In the genomic region with DNA sequence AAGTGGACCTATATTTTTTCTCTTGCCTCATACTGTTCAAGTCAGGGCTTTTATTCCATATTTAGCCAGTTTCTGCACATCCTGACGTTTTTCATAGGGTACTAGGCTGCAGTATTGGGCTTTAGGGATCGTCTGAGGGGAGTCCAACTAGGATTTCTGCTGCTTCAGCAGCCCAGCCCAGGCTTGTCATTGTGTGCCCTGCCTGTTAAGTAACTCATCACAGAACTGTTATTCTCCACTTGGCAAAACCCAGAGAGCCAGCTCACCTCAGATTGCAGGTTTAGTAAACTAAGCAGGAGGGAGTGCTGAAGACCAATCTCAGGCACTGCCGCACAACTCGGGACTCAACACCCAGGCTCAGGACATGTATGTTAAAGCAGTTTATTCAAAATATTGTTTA, we compare ENCODE assay signal across 14 cellular contexts. TPM values are rescaled to one million over a fixed set of nuclear protein-coding genes. Genes with fewer than 3 reads are reported as not detected.
DNase-seq lines count a peak whose midpoint lies in the region; ATAC-seq and TF ChIP-seq lines count a peak whose summit lies in the region.
"Had no signal": no experiment of that assay in that cellular context is flagged by ENCODE, and none has a peak within 500 bp of the region (broad histone marks: within the 10 kb centered on the region; RNA-seq: fewer than 3 reads in every experiment).

No MANE protein-coding gene starts in this region.

- TF ChIP-seq POLR2A in spleen (IDR thresholded peaks at IDR 0.05): no peak

- WGBS in spleen, 5 donors: 81 to 89% (median 85%) methylated on average over 4 of the region's 4 CpGs

- H3K79me2 ChIP-seq in ACC112 (ENCODE audit: control insufficient read depth, insufficient read depth, low read length, unreplicated experiment): peaks cover 75% of the 10 kb centered on the region

- intact Hi-C loops in spleen (cut with DNase I; ENCODE audit: low total_unique reads): no loop called here

- H3K27me3 ChIP-seq in ACC112 (ENCODE audit: insufficient read depth, low read length): no peaks in the 10 kb centered on the region
- H3K27me3 ChIP-seq in CD8-positive, alpha-beta memory T cell (ENCODE audit: insufficient read depth, low read length, poor library complexity, severe bottlenecking): no peaks in the 10 kb centered on the region
- no peaks in the 10 kb centered on the region for H3K27me3 ChIP-seq in spleen (replicated peaks in 1 of 7)
- H3K27me3 ChIP-seq: suprapubic skin had no signal

- H3K4me1 Mint-ChIP-seq in CD8-positive, alpha-beta memory T cell: peaks cover 31 to 71% (median 51%) of the 10 kb centered on the region in 3 donors
- H3K4me1 Mint-ChIP-seq in activated naive CD8-positive, alpha-beta T cell treated with anti-CD3 and anti-CD28 coated beads for 36 hours: peaks cover 56% of the 10 kb centered on the region

- no peak overlapping the region for H2AFZ ChIP-seq in ACC112 (ENCODE audit: low read length, unreplicated experiment)

- no peaks in the 10 kb centered on the region for H3K27me3 Mint-ChIP-seq in CD8-positive, alpha-beta memory T cell
- H3K27me3 Mint-ChIP-seq in activated naive CD8-positive, alpha-beta T cell treated with anti-CD3 and anti-CD28 coated beads for 36 hours: no peaks in the 10 kb centered on the region
- H3K27me3 Mint-ChIP-seq: naive B cell had no signal

- H3K9me3 ChIP-seq in CD8-positive, alpha-beta memory T cell (ENCODE audit: low read length): no peaks in the 10 kb centered on the region
- no peaks in the 10 kb centered on the region for H3K9me3 ChIP-seq in spleen
- H3K9me3 ChIP-seq: suprapubic skin had no signal

- peak overlapping the region in 4 of 7 donors; percentile 13 to 96 (median 86) for H3K4me3 Mint-ChIP-seq in CD8-positive, alpha-beta memory T cell
- H3K4me3 Mint-ChIP-seq in activated naive CD8-positive, alpha-beta T cell treated with anti-CD3 and anti-CD28 coated beads for 36 hours: peak overlapping the region; percentile 92

- DNase-seq in CD8-positive, alpha-beta memory T cell: no peak
- DNase-seq in activated naive CD8-positive, alpha-beta T cell treated with anti-CD3 and anti-CD28 coated beads for 36 hours: no peak
- DNase-seq in midbrain (lab: John Stamatoyannopoulos, UW): peak; percentile 8
- no peak for DNase-seq in spleen
- DNase-seq in AG20443 (ENCODE audit: low spot score): no peak
- no peak for DNase-seq in UCSD-AML1 (lab: John Stamatoyannopoulos, UW; ENCODE audit: unreplicated experiment)
- DNase-seq: activated CD4-positive, CD25-positive, alpha-beta regulatory T cell treated with anti-CD3 and anti-CD28 coated beads, Interleukin-2, amount 50 U/mL, for 72 hours; naive B cell; NCI-H2171 treated with DMSO at 0.1 percent for 48 hours; Right ventricle myocardium superior; stimulated activated CD4-positive, alpha-beta T cell treated with anti-CD3 and anti-CD28 coated beads, Interleukin-4, amount 100 ng/mL, for 24 hours had no signal

- peak overlapping the region; percentile 92 for H3K4me3 ChIP-seq in ACC112 (ENCODE audit: low read depth, low read length)
- no peak overlapping the region for H3K4me3 ChIP-seq in CD8-positive, alpha-beta memory T cell (ENCODE audit: low read length)
- no peak overlapping the region for H3K4me3 ChIP-seq in spleen

- peaks cover 0 to 3% (median 0%) of the 10 kb centered on the region in 3 donors for H3K36me3 Mint-ChIP-seq in CD8-positive, alpha-beta memory T cell
- peaks cover 6% of the 10 kb centered on the region for H3K36me3 Mint-ChIP-seq in activated naive CD8-positive, alpha-beta T cell treated with anti-CD3 and anti-CD28 coated beads for 36 hours
- H3K36me3 Mint-ChIP-seq: naive B cell had no signal

- H3K36me3 ChIP-seq in ACC112 (ENCODE audit: insufficient read depth, low read length): no peaks in the 10 kb centered on the region
- H3K36me3 ChIP-seq in CD8-positive, alpha-beta memory T cell (ENCODE audit: insufficient read depth, low read length): no peaks in the 10 kb centered on the region
- H3K36me3 ChIP-seq in spleen: no peaks in the 10 kb centered on the region
- H3K36me3 ChIP-seq: suprapubic skin had no signal

- no peaks in the 10 kb centered on the region for H3K9me3 Mint-ChIP-seq in CD8-positive, alpha-beta memory T cell
- H3K9me3 Mint-ChIP-seq in activated naive CD8-positive, alpha-beta T cell treated with anti-CD3 and anti-CD28 coated beads for 36 hours: peaks cover 2% of the 10 kb centered on the region
- H3K9me3 Mint-ChIP-seq: naive B cell had no signal

- POLR2A ChIA-PET in CD8-positive, alpha-beta memory T cell (lab: Charles Lee): no interaction called here

- H3K4me1 ChIP-seq in ACC112 (ENCODE audit: control insufficient read depth, insufficient read depth, low read length, unreplicated experiment) (peaks cover 31% of the 10 kb centered on the region), spleen (peaks cover 12 to 64% (median 31%) of the 10 kb centered on the region in 6 donors)
- H3K4me1 ChIP-seq in CD8-positive, alpha-beta memory T cell (ENCODE audit: insufficient read depth, low read length): peaks cover 6% of the 10 kb centered on the region

- no peak overlapping the region for H3K27ac ChIP-seq in ACC112 (ENCODE audit: low read depth, low read length)
- no peak overlapping the region for H3K27ac ChIP-seq in CD8-positive, alpha-beta memory T cell (ENCODE audit: low read depth, low read length)
- no peak overlapping the region for H3K27ac ChIP-seq in spleen
- H3K27ac ChIP-seq: suprapubic skin had no signal

- no peak for TF ChIP-seq CTCF in spleen (IDR thresholded peaks at IDR 0.05 in 8 of 11, conservative IDR thresholded peaks at IDR 0.05 in 3 of 11)

- ATAC-seq in HG02981 (IDR thresholded peaks at IDR 0.05; ENCODE audit: unreplicated experiment): no peak

- CTCF ChIA-PET in CD8-positive, alpha-beta memory T cell (lab: Charles Lee): no interaction called here

- peak overlapping the region in 1 of 8 donors; percentile 33 for H3K27ac Mint-ChIP-seq in CD8-positive, alpha-beta memory T cell
- no peak overlapping the region for H3K27ac Mint-ChIP-seq in activated naive CD8-positive, alpha-beta T cell treated with anti-CD3 and anti-CD28 coated beads for 36 hours

RNA-seq across cellular contexts. Expression of a gene that starts 2.8 kb away (rescaled TPM):
- 10 to 100 TPM; 65.6 to 69.0 TPM for total RNA-seq in CD8-positive, alpha-beta memory T cell
- polyA plus RNA-seq in CD8-positive, alpha-beta memory T cell: 15.7 TPM
- total RNA-seq in activated naive CD8-positive, alpha-beta T cell treated with anti-CD3 and anti-CD28 coated beads for 36 hours: 10 to 100 TPM; 46.5 to 48.2 TPM
- 10 to 100 TPM; 31.0 to 44.8 (median 40.7) TPM for total RNA-seq in spleen
- 10 to 100 TPM in 2 of 3 donors, 1 to 10 TPM in 1; 7.9 to 13.3 (median 11.4) TPM for polyA plus RNA-seq in spleen
